ENCODE assay signal across 8 cellular contexts in genomic region chr7:43439631-43440401, GRCh38.
A peak's percentile ranks its signal among the peaks of the same experiment; 100 is the strongest.
DNase-seq lines count a peak whose midpoint lies in the region; ATAC-seq and TF ChIP-seq lines count a peak whose summit lies in the region.

No MANE protein-coding gene starts in this region.

- H3K9me3 ChIP-seq in RWPE2 (ENCODE audit: severe bottlenecking): no peaks in the 10 kb centered on the region
- no peaks in the 10 kb centered on the region for H3K9me3 ChIP-seq in right cardiac atrium (ENCODE audit: control insufficient read depth, low read length)
- H3K9me3 ChIP-seq in aorta (ENCODE audit: control insufficient read depth, low read length): no peaks in the 10 kb centered on the region

- H3K27me3 ChIP-seq in RWPE2 (ENCODE audit: insufficient read depth, poor library complexity, severe bottlenecking): no peaks in the 10 kb centered on the region
- H3K27me3 ChIP-seq in right cardiac atrium (ENCODE audit: control insufficient read depth, insufficient read depth): no peaks in the 10 kb centered on the region
- no peaks in the 10 kb centered on the region for H3K27me3 ChIP-seq in aorta (ENCODE audit: control insufficient read depth in 1 of 2, insufficient read depth in 2 of 2, low read length in 1 of 2)

- DNase-seq in ACHN: peak; percentile 72
- DNase-seq in GM13977 (ENCODE audit: low spot score): peak; percentile 86
- DNase-seq in RWPE2 (ENCODE audit: low spot score): no peak
- DNase-seq in activated gamma-delta T cell treated with anti-CD3 and anti-CD28 coated beads, Interleukin-2, amount 50 U/mL, for 16 hours (ENCODE audit: low read depth): peak; percentile 10
- peak in 1 of 3 donors; percentile 54 for DNase-seq in right cardiac atrium
- DNase-seq in stimulated activated CD4-positive, alpha-beta T cell treated with anti-CD3 and anti-CD28 coated beads, Interleukin-15, amount 100 ng/mL, for 1 hour (ENCODE audit: low read depth in 1 of 2, low spot score in 1 of 2): peak; percentile 6 to 32
- DNase-seq in aorta: no peak

- TF ChIP-seq CTCF in GM13977 (IDR thresholded peaks at IDR 0.05; ENCODE audit: extremely low read depth, insufficient read depth, missing control alignments): peak; percentile 93
- TF ChIP-seq CTCF in RWPE2 (IDR thresholded peaks at IDR 0.05; ENCODE audit: poor library complexity, severe bottlenecking): peak; percentile 54

- intact Hi-C loops in right cardiac atrium (cut with DNase I): no loop called here
- intact Hi-C loops in aorta (cut with DNase I): no loop called here

- H3K36me3 ChIP-seq in RWPE2 (ENCODE audit: low read depth) (no peaks in the 10 kb centered on the region), aorta (ENCODE audit: control insufficient read depth in 1 of 2, insufficient read depth in 2 of 2, low read length in 1 of 2) (no peaks in the 10 kb centered on the region)

- 47% methylated on average over 15 of the region's 15 CpGs for WGBS in right cardiac atrium
- WGBS in aorta, 2 donors: 55 to 56% methylated on average over 15 of the region's 15 CpGs

- no peak overlapping the region for H3K4me3 ChIP-seq in RWPE2 (ENCODE audit: severe bottlenecking)
- H3K4me3 ChIP-seq in right cardiac atrium (ENCODE audit: low read length): no peak overlapping the region
- no peak overlapping the region for H3K4me3 ChIP-seq in aorta (ENCODE audit: low read length in 2 of 2)

- H3K27ac ChIP-seq in RWPE2 (ENCODE audit: poor library complexity, severe bottlenecking) (no peak overlapping the region), right cardiac atrium (ENCODE audit: low read length) (no peak overlapping the region), aorta (ENCODE audit: low read depth in 1 of 2, low read length in 2 of 2) (no peak overlapping the region)

- ATAC-seq in HG03571 (IDR thresholded peaks at IDR 0.05; ENCODE audit: unreplicated experiment) (peak; percentile 74), RWPE2 (ENCODE audit: low read depth) (no peak), right cardiac atrium (peak; percentile 35 to 43), aorta (ENCODE audit: low FRiP score) (no peak)

- in situ Hi-C loops in ACHN (cut with HindIII; ENCODE audit: low pct_ligation_motif_present, low pct_unique_long_range_greater_than_20kb, low sequenced_read_pairs) (no loop called here), GM13977 (cut with MboI; ENCODE audit: low pct_unique_long_range_greater_than_20kb, low sequenced_read_pairs, unreplicated experiment) (no loop called here)

- H3K4me1 ChIP-seq in RWPE2 (ENCODE audit: insufficient read depth, poor library complexity, severe bottlenecking) (no peaks in the 10 kb centered on the region), right cardiac atrium (ENCODE audit: control insufficient read depth, insufficient read depth, low read length) (no peaks in the 10 kb centered on the region), aorta (ENCODE audit: control insufficient read depth in 1 of 2, insufficient read depth in 2 of 2, low read length in 2 of 2) (no peaks in the 10 kb centered on the region)

Comparison
In these comparisons a context has a peak if more than half of its experiments do, and no peak if none do; other contexts are left out.
1. DNase-seq: peak in ACHN (single experiment), GM13977 (single experiment), activated gamma-delta T cell treated with anti-CD3 and anti-CD28 coated beads, Interleukin-2, amount 50 U/mL, for 16 hours (single experiment) and stimulated activated CD4-positive, alpha-beta T cell treated with anti-CD3 and anti-CD28 coated beads, Interleukin-15, amount 100 ng/mL, for 1 hour (2 of 2); none in RWPE2 (single experiment) and aorta (0 of 2).
2. ATAC-seq: peak in HG03571 (single experiment) and right cardiac atrium (2 of 2); none in RWPE2 (single experiment) and aorta (single experiment).